In the genomic region with DNA sequence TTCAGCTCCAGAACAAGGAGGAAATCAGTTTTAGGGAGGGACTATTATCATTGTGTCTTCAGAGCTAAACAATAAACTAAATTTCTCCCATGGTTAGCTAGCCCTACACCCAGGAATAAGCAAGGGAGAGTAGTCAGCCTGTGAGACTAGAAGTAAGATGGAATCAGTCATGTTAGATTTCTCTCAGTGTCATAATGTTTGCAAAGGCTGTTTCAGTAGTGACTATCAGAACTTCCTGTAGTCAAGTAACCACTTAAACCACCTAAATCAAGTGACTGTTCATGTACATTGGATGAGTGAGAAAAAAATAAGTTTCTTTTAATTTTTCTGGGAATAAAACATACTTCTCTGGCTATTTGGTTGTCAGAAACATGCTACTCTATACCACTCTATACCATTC, we compare ENCODE assay signal across 17 cellular contexts.
DNase-seq lines count a peak whose midpoint lies in the region; ATAC-seq and TF ChIP-seq lines count a peak whose summit lies in the region.
"Had no signal": no experiment of that assay in that cellular context is flagged by ENCODE, and none has a peak within 500 bp of the region (broad histone marks: within the 10 kb centered on the region; RNA-seq: fewer than 3 reads in every experiment).

No MANE protein-coding gene starts in this region.

- peak; percentile 39 for ATAC-seq in GM19023 (IDR thresholded peaks at IDR 0.05; ENCODE audit: unreplicated experiment)
- ATAC-seq in GM21723 (IDR thresholded peaks at IDR 0.05; ENCODE audit: unreplicated experiment), result peak; percentile 61
- peak; percentile 46 for ATAC-seq in HG03097 (IDR thresholded peaks at IDR 0.05; ENCODE audit: low FRiP score, unreplicated experiment)
- no peak for ATAC-seq in HG03342 (IDR thresholded peaks at IDR 0.05; ENCODE audit: unreplicated experiment)
- ATAC-seq: heart right ventricle, pancreas had no signal

- TF ChIP-seq CTCF in RWPE1 (conservative IDR thresholded peaks at IDR 0.05; ENCODE audit: low read depth), result no peak

- CTCF ChIA-PET in RWPE1 (lab: Yijun Ruan, JAX), result no interaction called here

- DNase-seq in NCI-H1092 treated with DMSO at 0.1 percent for 48 hours (lab: John Stamatoyannopoulos, UW), result no peak
- DNase-seq in EL, result no peak
- no peak for DNase-seq in RWPE1 (ENCODE audit: low spot score)
- DNase-seq: activated CD4-positive, alpha-beta T cell treated with anti-CD3 and anti-CD28 coated beads for 48 hours; activated T-cell treated with anti-CD3 and anti-CD28 coated beads, Interleukin-2, amount 50 U/mL, for 24 hours; amniotic stem cell; CD4-positive, alpha-beta T cell; GDM1; heart right ventricle; NCI-H1417; NCI-H526; pancreas; T-helper 1 cell had no signal

- POLR2A ChIA-PET in RWPE1 (lab: Yijun Ruan, JAX; ENCODE audit: low non-redundant PET), result no interaction called here

- H3K27ac ChIP-seq in RWPE1, result no peak overlapping the region
- H3K27ac ChIP-seq: heart right ventricle, pancreas had no signal
